9 cellular contexts compared by ENCODE assay signal in genomic region chr10:102376901-102377300, GRCh38.
"Had no signal": no experiment of that assay in that cellular context is flagged by ENCODE, and none has a peak within 500 bp of the region (broad histone marks: within the 10 kb centered on the region; RNA-seq: fewer than 3 reads in every experiment).

No MANE protein-coding gene starts in this region.

- DNase-seq: GM23248, GOT3, H7, H9, HFFc6 had no signal

- H3K27ac Mint-ChIP-seq: GM23338, H9, HFFc6 had no signal

- H3K4me2 ChIP-seq: GM23338 had no signal

- H2AFZ ChIP-seq: GM23248, GM23338 had no signal

- H3K9me3 ChIP-seq: HAP-1 had no signal

- H3K4me3 ChIP-seq: GM23248, GM23338, HAP-1 had no signal

- H3K4me1 ChIP-seq: HAP-1 had no signal

- ATAC-seq: GM23338, HCT116 had no signal

- H3K4me1 Mint-ChIP-seq: GM23338, H9 had no signal

- H3K9me3 Mint-ChIP-seq: GM23338, H9, HFFc6 had no signal

- H3K4me3 Mint-ChIP-seq: GM23338, H9, HFFc6 had no signal

- FAIRE-seq: H54 had no signal

- H3K27ac ChIP-seq: GM23248 had no signal

- H3K9ac ChIP-seq: GM23248 had no signal
